Comparison of ENCODE assay signal across 8 cellular contexts in genomic region chr16:10918294-10919002, GRCh38. TPM values are rescaled to one million over a fixed set of nuclear protein-coding genes. Genes with fewer than 3 reads are reported as not detected.
DNase-seq lines count a peak whose midpoint lies in the region; ATAC-seq and TF ChIP-seq lines count a peak whose summit lies in the region.

No MANE protein-coding gene starts in this region.

- intact Hi-C loops in PC-9 (cut with micrococcal nuclease; ENCODE audit: unreplicated experiment) = loop anchor here (1.0 to 5.0 kb wide), 3 partner anchors 180 to 661 kb away; no protein-coding TSS in a partner anchor

- no peaks in the 10 kb centered on the region for H4K20me1 ChIP-seq in KMS-11 (ENCODE audit: insufficient read depth)
- no peaks in the 10 kb centered on the region for H4K20me1 ChIP-seq in PC-9 (ENCODE audit: insufficient read depth)

- CTCF ChIA-PET in PC-9 (lab: Charles Lee) = interaction anchor here (0.6 to 1.2 kb wide), 9 partner anchors 13 to 642 kb away, joined by 3 to 19 read pairs (median 3); partner anchors contain the start of genes DEXI and NUBP1

- H3K9me2 ChIP-seq in PC-9 (ENCODE audit: insufficient read depth) = no peaks in the 10 kb centered on the region

- TF ChIP-seq CTCF in GM12872 (IDR thresholded peaks at IDR 0.05; ENCODE audit: insufficient read depth, low read depth, low read length) = peak; percentile 100
- TF ChIP-seq CTCF in KMS-11 (conservative IDR thresholded peaks at IDR 0.05; ENCODE audit: low read depth, low read length) = peak; percentile 97
- peak; percentile 94 for TF ChIP-seq CTCF in PC-9 (conservative IDR thresholded peaks at IDR 0.05)
- TF ChIP-seq CTCF in fibroblast of pulmonary artery (IDR thresholded peaks at IDR 0.05; ENCODE audit: low read length, missing control alignments) = no peak
- TF ChIP-seq CTCF in nephron progenitor cell (IDR thresholded peaks at IDR 0.05) = peak; percentile 93

- H3K36me3 ChIP-seq in KMS-11 (ENCODE audit: insufficient read depth) (no peaks in the 10 kb centered on the region), PC-9 (ENCODE audit: low read depth) (no peaks in the 10 kb centered on the region)

- H3K27ac ChIP-seq in KMS-11 (no peak overlapping the region), PC-9 (no peak overlapping the region)

- POLR2A ChIA-PET in PC-9 (lab: Charles Lee; ENCODE audit: unreplicated experiment) = interaction anchor here (0.5 kb wide), 1 partner anchor 200 kb away, joined by 4 read pairs; no protein-coding TSS in a partner anchor

- H3K27me3 ChIP-seq in KMS-11 (ENCODE audit: insufficient read depth, low read depth) (no peaks in the 10 kb centered on the region), PC-9 (ENCODE audit: insufficient read depth, low read depth) (no peaks in the 10 kb centered on the region)

- H3K4me1 ChIP-seq in KMS-11 (ENCODE audit: low read depth, poor library complexity, severe bottlenecking) (peaks cover 26% of the 10 kb centered on the region), PC-9 (replicated peaks; ENCODE audit: insufficient read depth) (no peaks in the 10 kb centered on the region)

- H3K4me2 ChIP-seq in KMS-11 (no peak overlapping the region; the same call in 1 of the 2 replicates), PC-9 (no peak overlapping the region)

- no peak overlapping the region for H2AFZ ChIP-seq in KMS-11 (ENCODE audit: low read depth)
- H2AFZ ChIP-seq in PC-9 = no peak overlapping the region

- H3K79me2 ChIP-seq in KMS-11 (ENCODE audit: insufficient read depth, low read depth) (no peaks in the 10 kb centered on the region), PC-9 (ENCODE audit: low read depth) (no peaks in the 10 kb centered on the region)

- no peaks in the 10 kb centered on the region for H3K9me3 ChIP-seq in PC-9 (ENCODE audit: insufficient read depth, low read depth)

- no TSS peak for BruUV-seq in PC-9 (replicated peaks; lab: Mats Ljungman, UMichigan)

- peak; percentile 68 to 78 for ATAC-seq in activated T-cell treated with anti-CD3 and anti-CD28 coated beads, Interleukin-2, amount 50 U/mL, for 4 hours
- ATAC-seq in HG02852 (IDR thresholded peaks at IDR 0.05; ENCODE audit: unreplicated experiment) = no peak

- H3K4me3 Mint-ChIP-seq in activated T-cell treated with anti-CD3 and anti-CD28 coated beads, Interleukin-2, amount 50 U/mL, for 4 hours = no peak overlapping the region
- no peak overlapping the region for H3K4me3 Mint-ChIP-seq in nephron progenitor cell

- H3K4me3 ChIP-seq in KMS-11 (IDR thresholded peaks at IDR 0.05; ENCODE audit: insufficient read depth, low read depth, low read length) (no peak overlapping the region), PC-9 (no peak overlapping the region), fibroblast of pulmonary artery (replicated peaks; ENCODE audit: low read depth, low read length) (no peak overlapping the region)

- H3K27me3 Mint-ChIP-seq in activated T-cell treated with anti-CD3 and anti-CD28 coated beads, Interleukin-2, amount 50 U/mL, for 4 hours (ENCODE audit: low read depth) = no peaks in the 10 kb centered on the region
- peaks cover 9% of the 10 kb centered on the region for H3K27me3 Mint-ChIP-seq in nephron progenitor cell (ENCODE audit: low read depth, poor library complexity)

- H3K27ac Mint-ChIP-seq in nephron progenitor cell = no peak overlapping the region

- H3K9ac ChIP-seq in KMS-11 = no peak overlapping the region

- peaks cover 2% of the 10 kb centered on the region for H3K36me3 Mint-ChIP-seq in activated T-cell treated with anti-CD3 and anti-CD28 coated beads, Interleukin-2, amount 50 U/mL, for 4 hours (ENCODE audit: insufficient read depth)
- no peaks in the 10 kb centered on the region for H3K36me3 Mint-ChIP-seq in nephron progenitor cell (ENCODE audit: low read depth)

- no peaks in the 10 kb centered on the region for H3K9me3 Mint-ChIP-seq in activated T-cell treated with anti-CD3 and anti-CD28 coated beads, Interleukin-2, amount 50 U/mL, for 4 hours
- H3K9me3 Mint-ChIP-seq in nephron progenitor cell = no peaks in the 10 kb centered on the region

- peaks cover 16% of the 10 kb centered on the region for H3K4me1 Mint-ChIP-seq in activated T-cell treated with anti-CD3 and anti-CD28 coated beads, Interleukin-2, amount 50 U/mL, for 4 hours (ENCODE audit: low read depth)
- H3K4me1 Mint-ChIP-seq in nephron progenitor cell = peaks cover 18% of the 10 kb centered on the region

- H3F3A ChIP-seq in PC-9 (ENCODE audit: insufficient read depth, low read depth) = no peaks in the 10 kb centered on the region

- DNase-seq in PC-9 = peak; percentile 62 to 89
- peak; percentile 74 for DNase-seq in activated T-cell treated with anti-CD3 and anti-CD28 coated beads, Interleukin-2, amount 50 U/mL, for 4 hours
- DNase-seq in fibroblast of pulmonary artery (ENCODE audit: low read depth) = peak; percentile 97
- DNase-seq in nephron progenitor cell = peak; percentile 95
- peak; percentile 23 to 50 (median 42) for DNase-seq in stimulated activated naive CD4-positive, alpha-beta T cell (lab: John Stamatoyannopoulos, UW)

RNA-seq across cellular contexts. Expression of gene DEXI, which starts 23.8 kb away (rescaled TPM):
- 33.1 and 42.4 TPM in 2 replicates for total RNA-seq in PC-9 (2021)
- total RNA-seq in activated T-cell treated with anti-CD3 and anti-CD28 coated beads, Interleukin-2, amount 50 U/mL, for 4 hours = 10 to 100 TPM; 27.0 to 30.2 (median 29.5) TPM

RNA-seq across cellular contexts. Expression of gene CLEC16A, which starts 25.9 kb away (rescaled TPM):
- total RNA-seq in PC-9 (2021) = 34.9 and 45.0 TPM in 2 replicates
- 10 to 100 TPM; 25.2 to 26.4 (median 26.3) TPM for total RNA-seq in activated T-cell treated with anti-CD3 and anti-CD28 coated beads, Interleukin-2, amount 50 U/mL, for 4 hours

RNA-seq across cellular contexts. Expression of gene CIITA, which starts 41.4 kb away (rescaled TPM):
- 1.2 and 1.7 TPM in 2 replicates for total RNA-seq in PC-9 (2021)
- total RNA-seq in activated T-cell treated with anti-CD3 and anti-CD28 coated beads, Interleukin-2, amount 50 U/mL, for 4 hours = 1 to 10 TPM; 2.4 to 3.6 (median 2.5) TPM

Comparison
In these comparisons a context has a peak if more than half of its experiments do, and no peak if none do; other contexts are left out.
1. DNase-seq: peak in every context shown above with its lines; median percentile 97 in fibroblast of pulmonary artery; 95 in nephron progenitor cell; 76 in PC-9; 74 in activated T-cell treated with anti-CD3 and anti-CD28 coated beads, Interleukin-2, amount 50 U/mL, for 4 hours; 42 in stimulated activated naive CD4-positive, alpha-beta T cell.